ENCODE assay signal across 1 cellular context in genomic region chr12:57941165-57941894, GRCh38.
A peak's percentile ranks its signal among the peaks of the same experiment; 100 is the strongest.
TF ChIP-seq lines count a peak whose summit lies in the region.

TSS of gene ATP23 (plus strand) at chr12:57941567. CDS start at chr12:57941702, 135 bp downstream.

TF ChIP-seq in K562, 482 proteins besides CTCF, POLR2A, EP300 and RAD21 (continued from another document and continues in another):
- TF ChIP-seq NBN (IDR thresholded peaks at IDR 0.05; ENCODE audit: low read depth) (peak; percentile 43), E2F6 (IDR thresholded peaks at IDR 0.05; ENCODE audit: borderline replicate concordance in 1 of 2, extremely low read depth in 1 of 2, insufficient read depth in 1 of 2, insufficient read length in 1 of 2, low read depth in 1 of 2, low read length in 1 of 2, poor library complexity in 1 of 2, severe bottlenecking in 1 of 2) (peak; percentile 66 to 83), THRAP3 (IDR thresholded peaks at IDR 0.05; ENCODE audit: borderline replicate concordance) (no peak), BCLAF1 (IDR thresholded peaks at IDR 0.05; ENCODE audit: borderline replicate concordance in 1 of 2, control insufficient read depth in 1 of 2, low read depth in 2 of 2, low read length in 1 of 2) (no peak), SAP30 (IDR thresholded peaks at IDR 0.05; ENCODE audit: borderline replicate concordance, insufficient read depth, low read depth, low read length, poor library complexity, severe bottlenecking) (peak; percentile 69), ETS2 (tag; IDR thresholded peaks at IDR 0.05; ENCODE audit: borderline replicate concordance, poor library complexity, severe bottlenecking) (no peak), PURB (CRISPR knock-in tag; IDR thresholded peaks at IDR 0.05; ENCODE audit: low read depth) (no peak), FIP1L1 (IDR thresholded peaks at IDR 0.05; ENCODE audit: low read depth, low read length, poor library complexity, severe bottlenecking) (peak; percentile 28), NFE2 (IDR thresholded peaks at IDR 0.05; ENCODE audit: low read depth) (no peak), CEBPG (CRISPR knock-in tag; IDR thresholded peaks at IDR 0.05) (no peak), CEBPG (tag; conservative IDR thresholded peaks at IDR 0.05 in 1 of 2, IDR thresholded peaks at IDR 0.05 in 1 of 2) (no peak), SMAD4 (CRISPR knock-in tag; conservative IDR thresholded peaks at IDR 0.05) (peak; percentile 81), AFF4 (CRISPR knock-in tag; IDR thresholded peaks at IDR 0.05) (no peak), POLR2G (IDR thresholded peaks at IDR 0.05; ENCODE audit: low read depth, low read length) (peak; percentile 100), ZBTB17 (CRISPR knock-in tag; IDR thresholded peaks at IDR 0.05) (peak; percentile 89), NEUROD1 (IDR thresholded peaks at IDR 0.05; ENCODE audit: borderline replicate concordance, low read depth, low read length, partially characterized antibody) (peak; percentile 9), GTF2A2 (tag; IDR thresholded peaks at IDR 0.05) (no peak), TBP (optimal IDR thresholded peaks at IDR 0.05; ENCODE audit: low read depth, low read length) (peak; percentile 90), RFX7 (CRISPR knock-in tag; IDR thresholded peaks at IDR 0.05) (no peak), KDM1A (IDR thresholded peaks at IDR 0.05) (no peak), IFI16 (CRISPR knock-in tag; IDR thresholded peaks at IDR 0.05) (no peak), EP400 (IDR thresholded peaks at IDR 0.05) (no peak; the same call in 1 of the 2 replicates), YY1 (IDR thresholded peaks at IDR 0.05; ENCODE audit: borderline replicate concordance in 1 of 3, control insufficient read depth in 1 of 3, extremely low read depth in 1 of 3, insufficient read depth in 3 of 3, insufficient read length in 1 of 3, insufficient replicate concordance in 2 of 3, low read depth in 1 of 3, low read length in 2 of 3) (peak in 2 of 3 experiments; percentile 78 to 87), CXXC5 (CRISPR knock-in tag; IDR thresholded peaks at IDR 0.05) (peak; percentile 72), HDAC2 (IDR thresholded peaks at IDR 0.05) (peak; percentile 16; the same call in 1 of the 2 replicates), UBTF (IDR thresholded peaks at IDR 0.05; ENCODE audit: borderline replicate concordance in 1 of 2, low read depth in 2 of 2, low read length in 2 of 2) (peak; percentile 86 to 93; a peak in 2 of 4 replicates), PHF20 (IDR thresholded peaks at IDR 0.05; ENCODE audit: partially characterized antibody) (no peak), CHCHD3 (CRISPR knock-in tag; IDR thresholded peaks at IDR 0.05) (no peak), FOS (IDR thresholded peaks at IDR 0.05; ENCODE audit: extremely low read depth, insufficient read length) (no peak), LCOR (CRISPR knock-in tag; IDR thresholded peaks at IDR 0.05) (no peak), MIER1 (IDR thresholded peaks at IDR 0.05; ENCODE audit: low read depth) (no peak), TFE3 (CRISPR knock-in tag; IDR thresholded peaks at IDR 0.05) (no peak), PHF21A (IDR thresholded peaks at IDR 0.05; ENCODE audit: borderline replicate concordance, low read depth) (no peak), POLR2B (IDR thresholded peaks at IDR 0.05; ENCODE audit: low read depth, partially characterized antibody) (peak; percentile 84), MYNN (IDR thresholded peaks at IDR 0.05) (no peak; the same call in 1 of the 2 replicates), MYNN (CRISPR knock-in tag; IDR thresholded peaks at IDR 0.05) (no peak), ZBTB40 (IDR thresholded peaks at IDR 0.05) (0 out of 2 replicates have a peak, but pooled peaks have one; percentile 52), ZBTB40 (CRISPR knock-in tag; IDR thresholded peaks at IDR 0.05) (no peak), ZNF121 (CRISPR knock-in tag; conservative IDR thresholded peaks at IDR 0.05) (no peak), ATF7 (IDR thresholded peaks at IDR 0.05) (peak; percentile 54), ZNF589 (CRISPR knock-in tag; IDR thresholded peaks at IDR 0.05; ENCODE audit: low read depth) (no peak; the same call in 1 of the 2 replicates), TRIM24 (IDR thresholded peaks at IDR 0.05) (no peak), CGGBP1 (CRISPR knock-in tag; IDR thresholded peaks at IDR 0.05) (0 out of 2 replicates have a peak, but pooled peaks have one; percentile 67)
